ENCODE assay signal across 2 cellular contexts in genomic region chr6:42978487-42978792, GRCh38.
TF ChIP-seq lines count a peak whose summit lies in the region.

No MANE protein-coding gene starts in this region.

TF ChIP-seq in SK-N-SH, 30 proteins besides CTCF, POLR2A, EP300 and RAD21:
- no peak for TF ChIP-seq JUND (IDR thresholded peaks at IDR 0.05)
- no peak for TF ChIP-seq CHD2 (IDR thresholded peaks at IDR 0.05; ENCODE audit: low read length, partially characterized antibody)
- no peak for TF ChIP-seq RCOR1 (IDR thresholded peaks at IDR 0.05; ENCODE audit: low read length)
- TF ChIP-seq NRF1 (IDR thresholded peaks at IDR 0.05; ENCODE audit: low read depth, low read length) = no peak
- TF ChIP-seq FOXM1 (IDR thresholded peaks at IDR 0.05; ENCODE audit: low read depth) = no peak
- TF ChIP-seq RXRA (IDR thresholded peaks at IDR 0.05; ENCODE audit: borderline replicate concordance, low read depth) = no peak
- no peak for TF ChIP-seq USF1 (IDR thresholded peaks at IDR 0.05; ENCODE audit: borderline replicate concordance, low read depth)
- no peak for TF ChIP-seq MXI1 (IDR thresholded peaks at IDR 0.05; ENCODE audit: low read depth, low read length)
- TF ChIP-seq EZH2phosphoT487 (IDR thresholded peaks at IDR 0.05; ENCODE audit: borderline replicate concordance, low read depth) = no peak
- TF ChIP-seq PBX3 (IDR thresholded peaks at IDR 0.05) = no peak

TF ChIP-seq in H1, 55 proteins besides CTCF, POLR2A, EP300 and RAD21:
- TF ChIP-seq EGR1 (IDR thresholded peaks at IDR 0.05; ENCODE audit: borderline replicate concordance, low read depth, low read length) (no peak), SUZ12 (IDR thresholded peaks at IDR 0.05; ENCODE audit: low read length) (no peak), CHD7 (IDR thresholded peaks at IDR 0.05; ENCODE audit: insufficient replicate concordance, low read length) (no peak), ATF2 (IDR thresholded peaks at IDR 0.05; ENCODE audit: low read length) (no peak), RXRA (IDR thresholded peaks at IDR 0.05; ENCODE audit: insufficient read depth, low read depth, low read length) (no peak), ASH2L (IDR thresholded peaks at IDR 0.05; ENCODE audit: low read length) (no peak), KDM4A (IDR thresholded peaks at IDR 0.05; ENCODE audit: low read depth, low read length, severe bottlenecking) (no peak), USF2 (IDR thresholded peaks at IDR 0.05; ENCODE audit: low read length) (no peak), GABPA (IDR thresholded peaks at IDR 0.05; ENCODE audit: borderline replicate concordance, insufficient read depth, low read length) (no peak), SRF (IDR thresholded peaks at IDR 0.05; ENCODE audit: low read depth, low read length) (no peak)
